ENCODE assay signal across 1 cellular context in genomic region chr19:57389730-57390598, GRCh38.
TF ChIP-seq lines count a peak whose summit lies in the region.

TSS of gene ZNF548 (plus strand) at chr19:57389854. CDS start at chr19:57390100, 246 bp downstream.

TF ChIP-seq in K562, 482 proteins besides CTCF, POLR2A, EP300 and RAD21 (continued from another document and continues in another):
- TF ChIP-seq PRDM10 (IDR thresholded peaks at IDR 0.05; ENCODE audit: partially characterized antibody) (no peak), STAT6 (CRISPR knock-in tag; IDR thresholded peaks at IDR 0.05) (no peak), HNRNPH1 (optimal IDR thresholded peaks at IDR 0.05; ENCODE audit: low read depth, low read length) (no peak), ESRRA (IDR thresholded peaks at IDR 0.05; ENCODE audit: borderline replicate concordance, low read depth) (peak; percentile 70; the same call in 1 of the 2 replicates), SRF (CRISPR knock-in tag; IDR thresholded peaks at IDR 0.05) (no peak), ZNF830 (CRISPR knock-in tag; IDR thresholded peaks at IDR 0.05) (no peak), ZNF79 (CRISPR knock-in tag; IDR thresholded peaks at IDR 0.05; ENCODE audit: low read depth) (no peak), HNRNPLL (IDR thresholded peaks at IDR 0.05; ENCODE audit: low read depth, low read length, poor library complexity, severe bottlenecking) (peak; percentile 61), HNRNPL (IDR thresholded peaks at IDR 0.05; ENCODE audit: low read depth, low read length) (no peak), PHB2 (IDR thresholded peaks at IDR 0.05; ENCODE audit: low read depth) (no peak), STAT5B (CRISPR knock-in tag; IDR thresholded peaks at IDR 0.05) (no peak), ZNF398 (CRISPR knock-in tag; IDR thresholded peaks at IDR 0.05) (no peak), HBP1 (CRISPR knock-in tag; IDR thresholded peaks at IDR 0.05) (no peak), RB1 (IDR thresholded peaks at IDR 0.05; ENCODE audit: low read depth) (peak; percentile 60; the same call in 1 of the 2 replicates), ZNF217 (CRISPR knock-in tag; IDR thresholded peaks at IDR 0.05) (no peak), MCM7 (IDR thresholded peaks at IDR 0.05) (no peak), KLF10 (CRISPR knock-in tag; IDR thresholded peaks at IDR 0.05) (no peak), ZNF696 (CRISPR knock-in tag; conservative IDR thresholded peaks at IDR 0.05) (no peak), TEAD2 (tag; IDR thresholded peaks at IDR 0.05) (no peak), KLF1 (tag; IDR thresholded peaks at IDR 0.05) (peak; percentile 91), ZNF77 (CRISPR knock-in tag; IDR thresholded peaks at IDR 0.05) (no peak), SIN3B (IDR thresholded peaks at IDR 0.05; ENCODE audit: low read depth) (no peak), CXXC5 (CRISPR knock-in tag; IDR thresholded peaks at IDR 0.05) (peak; percentile 97), NFRKB (IDR thresholded peaks at IDR 0.05; ENCODE audit: low read depth) (0 out of 2 replicates have a peak, but pooled peaks have one; percentile 35), OTX1 (CRISPR knock-in tag; IDR thresholded peaks at IDR 0.05) (no peak), ZNF175 (CRISPR knock-in tag; IDR thresholded peaks at IDR 0.05; ENCODE audit: low read depth) (no peak), ZFX (CRISPR knock-in tag; IDR thresholded peaks at IDR 0.05) (peak; percentile 87), IRF1 (CRISPR knock-in tag; IDR thresholded peaks at IDR 0.05; ENCODE audit: borderline replicate concordance) (no peak), ILK (tag; IDR thresholded peaks at IDR 0.05; ENCODE audit: borderline replicate concordance, low read depth) (no peak), RBFOX2 (IDR thresholded peaks at IDR 0.05; ENCODE audit: low read depth, low read length) (peak; percentile 84), ZBTB2 (IDR thresholded peaks at IDR 0.05) (peak; percentile 96), ZNF121 (CRISPR knock-in tag; conservative IDR thresholded peaks at IDR 0.05) (no peak), ZNF407 (IDR thresholded peaks at IDR 0.05; ENCODE audit: low read depth) (no peak), THAP7 (CRISPR knock-in tag; IDR thresholded peaks at IDR 0.05) (no peak), PPARD (CRISPR knock-in tag; IDR thresholded peaks at IDR 0.05) (no peak), ZNF232 (CRISPR knock-in tag; IDR thresholded peaks at IDR 0.05) (0 out of 2 replicates have a peak, but pooled peaks have one; percentile 30), CEBPB (tag; IDR thresholded peaks at IDR 0.05) (peak; percentile 87), ZBTB34 (CRISPR knock-in tag; IDR thresholded peaks at IDR 0.05) (peak; percentile 99), ZZZ3 (IDR thresholded peaks at IDR 0.05) (no peak), ZNF134 (CRISPR knock-in tag; conservative IDR thresholded peaks at IDR 0.05) (no peak), PHF8 (IDR thresholded peaks at IDR 0.05; ENCODE audit: borderline replicate concordance, low read length) (peak; percentile 73)
